Comparison of ENCODE assay signal across 30 cellular contexts in genomic region chr6:141492885-141493284, GRCh38.
"Had no signal": no experiment of that assay in that cellular context is flagged by ENCODE, and none has a peak within 500 bp of the region (broad histone marks: within the 10 kb centered on the region; RNA-seq: fewer than 3 reads in every experiment).

No MANE protein-coding gene starts in this region.

- H3K4me3 Mint-ChIP-seq: mesothelial cell of epicardium; naive B cell; natural killer cell treated with Interleukin-12 subunit alpha and Interleukin-12 subunit beta and Interleukin-15 and Interleukin-18, amount 100 ng/mL, for 72 hours; neural crest cell; stimulated activated effector memory CD8-positive, alpha-beta T cell treated with anti-CD3 and anti-CD28 coated beads, Interleukin-12 subunit alpha, Interleukin-12 subunit beta, amount 100 ng/mL, for 72 hours; type B pancreatic cell had no signal

- DNase-seq: dorsolateral prefrontal cortex; effector CD4-positive, alpha-beta T cell; foreskin melanocyte; glutamatergic neuron; heart right ventricle; hippocampal formation; left cardiac atrium; left lung; mesenchymal stem cell; mucosa of descending colon; naive B cell; stimulated activated CD4-positive, alpha-beta T cell treated with anti-CD3 and anti-CD28 coated beads, Interleukin-12 subunit alpha, Interleukin-12 subunit beta, amount 100 ng/mL, for 4 hours; stimulated activated CD4-positive, alpha-beta T cell treated with anti-CD3 and anti-CD28 coated beads, Interleukin-1b, Interleukin-23, amount 100 ng/mL, for 48 hours; stimulated activated CD4-positive, alpha-beta T cell treated with anti-CD3 and anti-CD28 coated beads, Interleukin-4, amount 100 ng/mL, for 1 hour; stimulated activated naive CD4-positive, alpha-beta T cell treated with Interleukin-2 at 50 U/mL for 16 hours; stomach; thyroid gland had no signal

- H2AFZ ChIP-seq: parathyroid adenoma had no signal

- ATAC-seq: heart right ventricle; left cardiac atrium; left lung; mucosa of descending colon; natural killer cell treated with Interleukin-12 subunit alpha and Interleukin-12 subunit beta and Interleukin-15 and Interleukin-18, amount 100 ng/mL, for 72 hours; sciatic nerve; stimulated activated effector memory CD8-positive, alpha-beta T cell treated with anti-CD3 and anti-CD28 coated beads, Interleukin-12 subunit alpha, Interleukin-12 subunit beta, amount 100 ng/mL, for 72 hours had no signal

- H3K27ac ChIP-seq: esophagus muscularis mucosa, heart right ventricle, left lung, parathyroid adenoma, prostate gland, right atrium auricular region, stomach, thyroid gland had no signal

- H3K27ac Mint-ChIP-seq: mesothelial cell of epicardium; natural killer cell treated with Interleukin-12 subunit alpha and Interleukin-12 subunit beta and Interleukin-15 and Interleukin-18, amount 100 ng/mL, for 72 hours; stimulated activated effector memory CD8-positive, alpha-beta T cell treated with anti-CD3 and anti-CD28 coated beads, Interleukin-12 subunit alpha, Interleukin-12 subunit beta, amount 100 ng/mL, for 72 hours; type B pancreatic cell had no signal

- H3K4me3 ChIP-seq: dorsolateral prefrontal cortex, esophagus muscularis mucosa, heart right ventricle, left lung, mucosa of descending colon, prostate gland, right atrium auricular region, smooth muscle cell, stomach, thyroid gland had no signal

- H3K79me2 ChIP-seq: parathyroid adenoma had no signal

- H3K4me1 Mint-ChIP-seq: mesothelial cell of epicardium had no signal

- H3K36me3 Mint-ChIP-seq: mesothelial cell of epicardium; naive B cell; natural killer cell treated with Interleukin-12 subunit alpha and Interleukin-12 subunit beta and Interleukin-15 and Interleukin-18, amount 100 ng/mL, for 72 hours; stimulated activated effector memory CD8-positive, alpha-beta T cell treated with anti-CD3 and anti-CD28 coated beads, Interleukin-12 subunit alpha, Interleukin-12 subunit beta, amount 100 ng/mL, for 72 hours; type B pancreatic cell had no signal

- H3K27me3 Mint-ChIP-seq: naive B cell; natural killer cell treated with Interleukin-12 subunit alpha and Interleukin-12 subunit beta and Interleukin-15 and Interleukin-18, amount 100 ng/mL, for 72 hours; type B pancreatic cell had no signal

- H3K27me3 ChIP-seq: dorsolateral prefrontal cortex, esophagus muscularis mucosa, heart right ventricle, left lung, right atrium auricular region, stomach, thyroid gland had no signal

- H3K9ac ChIP-seq: parathyroid adenoma had no signal

- H3K36me3 ChIP-seq: esophagus muscularis mucosa, heart right ventricle, left lung, prostate gland, right atrium auricular region, stomach, thyroid gland had no signal

- H3K9me3 Mint-ChIP-seq: natural killer cell treated with Interleukin-12 subunit alpha and Interleukin-12 subunit beta and Interleukin-15 and Interleukin-18, amount 100 ng/mL, for 72 hours; stimulated activated effector memory CD8-positive, alpha-beta T cell treated with anti-CD3 and anti-CD28 coated beads, Interleukin-12 subunit alpha, Interleukin-12 subunit beta, amount 100 ng/mL, for 72 hours had no signal

- H3K4me1 ChIP-seq: esophagus muscularis mucosa, left lung, parathyroid adenoma, prostate gland, right atrium auricular region, stomach, thyroid gland had no signal

- H3K9me3 ChIP-seq: esophagus muscularis mucosa, heart right ventricle, mucosa of descending colon, prostate gland, right atrium auricular region, stomach, thyroid gland had no signal

- H3K4me2 ChIP-seq: smooth muscle cell had no signal

- FAIRE-seq: colon, islet of Langerhans had no signal
